ENCODE assay signal across 26 cellular contexts in genomic region chr16:77336637-77337036, GRCh38.
DNase-seq lines count a peak whose midpoint lies in the region; ATAC-seq and TF ChIP-seq lines count a peak whose summit lies in the region.
"Had no signal": no experiment of that assay in that cellular context is flagged by ENCODE, and none has a peak within 500 bp of the region (broad histone marks: within the 10 kb centered on the region; RNA-seq: fewer than 3 reads in every experiment).

No MANE protein-coding gene starts in this region.

- TF ChIP-seq CTCF in neural progenitor cell (IDR thresholded peaks at IDR 0.05), result no peak

- peak overlapping the region; percentile 1 for H3K4me3 ChIP-seq in neural progenitor cell
- H3K4me3 ChIP-seq: coronary artery, HAP-1, thyroid gland had no signal

- no peak overlapping the region for H2AFZ ChIP-seq in neural progenitor cell (replicated peaks)

- peak overlapping the region; percentile 40 for H3K27ac Mint-ChIP-seq in neural progenitor cell
- H3K27ac Mint-ChIP-seq: activated CD4-positive, alpha-beta memory T cell treated with anti-CD3 and anti-CD28 coated beads for 36 hours; activated naive CD4-positive, alpha-beta T cell treated with anti-CD3 and anti-CD28 coated beads for 36 hours; CD4-positive, CD25-positive, alpha-beta regulatory T cell; stimulated activated effector memory CD8-positive, alpha-beta T cell treated with anti-CD3 and anti-CD28 coated beads, Interleukin-12 subunit alpha, Interleukin-12 subunit beta, amount 100 ng/mL, for 72 hours had no signal

- no peaks in the 10 kb centered on the region for H3K9me3 ChIP-seq in neural progenitor cell (ENCODE audit: low read depth)
- H3K9me3 ChIP-seq: HAP-1, thyroid gland had no signal

- H3K4me3 Mint-ChIP-seq in neural progenitor cell, result peak overlapping the region; percentile 34
- H3K4me3 Mint-ChIP-seq: activated CD4-positive, alpha-beta memory T cell treated with anti-CD3 and anti-CD28 coated beads for 36 hours; activated naive CD4-positive, alpha-beta T cell treated with anti-CD3 and anti-CD28 coated beads for 36 hours; neural crest cell; stimulated activated effector memory CD8-positive, alpha-beta T cell treated with anti-CD3 and anti-CD28 coated beads, Interleukin-12 subunit alpha, Interleukin-12 subunit beta, amount 100 ng/mL, for 72 hours had no signal

- H3K36me3 ChIP-seq in neural progenitor cell, result no peaks in the 10 kb centered on the region
- H3K36me3 ChIP-seq: HAP-1, thyroid gland had no signal

- H3K36me3 Mint-ChIP-seq in neural progenitor cell, result peaks cover 5% of the 10 kb centered on the region
- H3K36me3 Mint-ChIP-seq: activated CD4-positive, alpha-beta memory T cell treated with anti-CD3 and anti-CD28 coated beads for 36 hours; CD4-positive, CD25-positive, alpha-beta regulatory T cell; stimulated activated effector memory CD8-positive, alpha-beta T cell treated with anti-CD3 and anti-CD28 coated beads, Interleukin-12 subunit alpha, Interleukin-12 subunit beta, amount 100 ng/mL, for 72 hours had no signal

- TF ChIP-seq EP300 in Ishikawa (IDR thresholded peaks at IDR 0.05; ENCODE audit: borderline replicate concordance), result peak; percentile 91

- H3K4me1 ChIP-seq in neural progenitor cell, result peaks cover 23% of the 10 kb centered on the region
- H3K4me1 ChIP-seq: HAP-1 had no signal

- H3K79me2 ChIP-seq in neural progenitor cell (ENCODE audit: low read depth), result no peaks in the 10 kb centered on the region

- no peak; the same call in 1 of the 2 replicates for TF ChIP-seq RAD21 in Ishikawa (IDR thresholded peaks at IDR 0.05; ENCODE audit: low read depth)

- no peak overlapping the region for H3K9ac ChIP-seq in neural progenitor cell

- no peaks in the 10 kb centered on the region for H3K9me3 Mint-ChIP-seq in neural progenitor cell
- H3K9me3 Mint-ChIP-seq: activated CD4-positive, alpha-beta memory T cell treated with anti-CD3 and anti-CD28 coated beads for 36 hours; activated naive CD4-positive, alpha-beta T cell treated with anti-CD3 and anti-CD28 coated beads for 36 hours; neural crest cell; stimulated activated effector memory CD8-positive, alpha-beta T cell treated with anti-CD3 and anti-CD28 coated beads, Interleukin-12 subunit alpha, Interleukin-12 subunit beta, amount 100 ng/mL, for 72 hours had no signal

- no peak overlapping the region for H3K27ac ChIP-seq in neural progenitor cell
- H3K27ac ChIP-seq: coronary artery, thyroid gland had no signal

- peaks cover 31% of the 10 kb centered on the region for H3K4me1 Mint-ChIP-seq in neural progenitor cell
- H3K4me1 Mint-ChIP-seq: CD4-positive, CD25-positive, alpha-beta regulatory T cell; stimulated activated effector memory CD8-positive, alpha-beta T cell treated with anti-CD3 and anti-CD28 coated beads, Interleukin-12 subunit alpha, Interleukin-12 subunit beta, amount 100 ng/mL, for 72 hours had no signal

- peaks cover 26% of the 10 kb centered on the region for H3F3A ChIP-seq in neural progenitor cell (ENCODE audit: low read depth)

- H3K27me3 Mint-ChIP-seq in neural progenitor cell (ENCODE audit: insufficient read depth, low read depth), result peaks cover 11% of the 10 kb centered on the region
- H3K27me3 Mint-ChIP-seq: CD4-positive, CD25-positive, alpha-beta regulatory T cell had no signal

- H3K4me2 ChIP-seq in neural progenitor cell, result peak overlapping the region; percentile 62

- ATAC-seq in HG03354 (IDR thresholded peaks at IDR 0.05; ENCODE audit: poor library complexity, severe bottlenecking, unreplicated experiment) (no peak), GM19455 (IDR thresholded peaks at IDR 0.05; ENCODE audit: unreplicated experiment) (no peak)
- ATAC-seq: left lobe of liver; stimulated activated effector memory CD8-positive, alpha-beta T cell treated with anti-CD3 and anti-CD28 coated beads, Interleukin-12 subunit alpha, Interleukin-12 subunit beta, amount 100 ng/mL, for 72 hours had no signal

- H4K20me1 ChIP-seq in neural progenitor cell (ENCODE audit: low read depth), result no peaks in the 10 kb centered on the region

- DNase-seq in COR-L47 (lab: John Stamatoyannopoulos, UW), result peak; percentile 30
- peak; percentile 31 for DNase-seq in brain pericyte (ENCODE audit: low read depth, low spot score)
- peak; percentile 62 for DNase-seq in neural progenitor cell (ENCODE audit: low spot score)
- DNase-seq in MV-4-11 (lab: John Stamatoyannopoulos, UW), result no peak
- no peak for DNase-seq in ureter (ENCODE audit: low spot score)
- DNase-seq: ACHN; activated CD4-positive, alpha-beta memory T cell treated with anti-CD3 and anti-CD28 coated beads for 36 hours; activated naive CD4-positive, alpha-beta T cell treated with anti-CD3 and anti-CD28 coated beads for 36 hours; activated T-cell treated with anti-CD3 and anti-CD28 coated beads, Interleukin-2, amount 50 U/mL, for 1 hour; anterior cingulate cortex; CD4-positive, CD25-positive, alpha-beta regulatory T cell; DND-41; Kasumi-1; midbrain; NCI-H1105 treated with DMSO at 0.1 percent for 48 hours; NCI-H226; stimulated activated CD4-positive, alpha-beta T cell treated with anti-CD3 and anti-CD28 coated beads, Interleukin-15, amount 100 ng/mL, for 24 hours; thyroid gland had no signal

- H3K27me3 ChIP-seq in neural progenitor cell, result peaks cover 47% of the 10 kb centered on the region
- H3K27me3 ChIP-seq: thyroid gland had no signal

TF ChIP-seq in Ishikawa, 13 proteins besides CTCF, POLR2A, EP300 and RAD21:
- peak; percentile 81 for TF ChIP-seq TCF12 (IDR thresholded peaks at IDR 0.05; ENCODE audit: low read depth)
- TF ChIP-seq NFIC (IDR thresholded peaks at IDR 0.05), result peak; percentile 78
- no peak for TF ChIP-seq CEBPB (IDR thresholded peaks at IDR 0.05)
- no peak for TF ChIP-seq CREB1 (IDR thresholded peaks at IDR 0.05; ENCODE audit: low read depth)
- peak; percentile 71 for TF ChIP-seq TEAD4 (IDR thresholded peaks at IDR 0.05)
- TF ChIP-seq FOXM1 (IDR thresholded peaks at IDR 0.05; ENCODE audit: borderline replicate concordance, low read depth), result peak; percentile 82

Comparison
In these comparisons a context has a peak if more than half of its experiments do, and no peak if none do; other contexts are left out.
1. DNase-seq: peak in COR-L47 (single experiment), brain pericyte (single experiment) and neural progenitor cell (single experiment); none in MV-4-11 (single experiment) and ureter (single experiment).